12 cellular contexts compared by ENCODE assay signal in the genomic region with DNA sequence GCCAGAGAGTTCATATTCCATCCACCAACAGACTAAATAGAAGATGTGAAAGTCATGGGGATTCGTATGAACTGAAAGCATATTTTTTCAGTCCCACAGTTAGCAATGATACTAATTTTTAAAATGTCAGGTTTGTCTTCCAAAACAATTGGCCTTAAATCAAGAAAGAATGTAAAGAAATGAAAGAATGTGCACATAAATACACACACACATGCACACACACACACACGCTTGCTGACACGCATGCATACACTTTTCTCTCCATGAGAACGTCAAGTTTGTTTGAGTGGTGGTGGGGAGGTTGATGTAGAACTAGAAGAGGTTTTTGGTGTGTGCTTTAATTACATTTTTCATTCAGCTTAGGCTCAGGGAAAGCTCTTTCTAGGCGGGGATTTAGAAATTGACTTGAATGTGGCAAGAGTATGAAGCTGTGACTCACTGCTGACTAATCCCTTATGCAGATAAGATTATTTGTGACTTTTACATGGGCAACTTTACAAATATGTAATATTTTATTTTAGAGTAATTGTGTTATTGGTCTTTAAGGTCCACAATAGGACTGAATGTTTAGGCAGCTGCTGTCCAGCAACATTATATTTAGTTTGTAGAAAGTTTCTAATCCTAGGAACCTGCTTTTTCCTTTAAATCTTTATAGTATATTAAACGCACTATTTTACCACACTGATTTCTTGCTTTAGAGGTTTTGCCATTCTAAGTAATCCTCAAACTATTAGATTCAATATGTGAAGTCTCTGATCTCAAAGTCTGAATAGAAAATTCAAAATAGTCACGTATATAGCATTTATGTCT. TPM values are rescaled to one million over a fixed set of nuclear protein-coding genes. Genes with fewer than 3 reads are reported as not detected.
DNase-seq lines count a peak whose midpoint lies in the region; ATAC-seq and TF ChIP-seq lines count a peak whose summit lies in the region.
"Had no signal": no experiment of that assay in that cellular context is flagged by ENCODE, and none has a peak within 500 bp of the region (broad histone marks: within the 10 kb centered on the region; RNA-seq: fewer than 3 reads in every experiment).

No MANE protein-coding gene starts in this region.

- H3K27me3 ChIP-seq in left lung = no peaks in the 10 kb centered on the region

- TF ChIP-seq CTCF in astrocyte of the spinal cord (IDR thresholded peaks at IDR 0.05; ENCODE audit: low read depth, low read length) (no peak), left lung (IDR thresholded peaks at IDR 0.05) (no peak)

- no peaks in the 10 kb centered on the region for H3K36me3 ChIP-seq in left lung

- in situ Hi-C loops in astrocyte of the spinal cord (cut with HindIII; ENCODE audit: low sequenced_read_pairs) = no loop called here

- H3K4me1 ChIP-seq in left lung = peaks cover 0 to 29% of the 10 kb centered on the region in 2 donors

- H3K4me3 ChIP-seq in astrocyte of the spinal cord (ENCODE audit: low read depth, low read length) (no peak overlapping the region), left lung (no peak overlapping the region)

- peak; percentile 64 for DNase-seq in AG20443 (ENCODE audit: low spot score)
- DNase-seq in HT1080 (ENCODE audit: low read depth) = peak; percentile 71
- DNase-seq in astrocyte of the spinal cord (ENCODE audit: low read depth, low spot score) = peak; percentile 78
- no peak for DNase-seq in left lung
- no peak for DNase-seq in T-helper 9 cell
- DNase-seq in sciatic nerve (ENCODE audit: low spot score) = no peak
- DNase-seq: activated naive CD4-positive, alpha-beta T cell treated with anti-CD3 and anti-CD28 coated beads, Interleukin-2, amount 50 U/mL, for 16 hours; NCI-H2029 treated with DMSO at 0.1 percent for 48 hours; posterior cingulate gyrus; T1000 had no signal

- H3K9me3 ChIP-seq in left lung = no peaks in the 10 kb centered on the region

- ATAC-seq in left lung = peak; percentile 76
- ATAC-seq in sciatic nerve = no peak
- no peak for ATAC-seq in GM19452 (IDR thresholded peaks at IDR 0.05; ENCODE audit: unreplicated experiment)
- ATAC-seq in GM19467 (IDR thresholded peaks at IDR 0.05; ENCODE audit: unreplicated experiment) = no peak

- intact Hi-C loops in left lung (cut with DNase I) = no loop called here
- intact Hi-C loops in sciatic nerve (cut with DNase I) = no loop called here

- H3K27ac ChIP-seq in left lung = no peak overlapping the region

RNA-seq across cellular contexts. Expression of a gene that starts 18.8 kb away (rescaled TPM):
- total RNA-seq in HT1080 (2014; rRNA removed; shearing (Covaris generic)) = 2.3 and 3.3 TPM in 2 replicates
- polyA plus RNA-seq in HT1080 (2015; cell fraction: cytosol; rRNA removed) = 0.06 and 0.08 TPM in 2 replicates
- polyA plus RNA-seq in HT1080 (2015; cell fraction: nucleus; rRNA removed) = 0.08 and 0.26 TPM in 2 replicates
- 10 to 100 TPM; 25.2 to 30.3 TPM for total RNA-seq in left lung
- 84.8 TPM for total RNA-seq in sciatic nerve

Comparison
In these comparisons a context has a peak if more than half of its experiments do, and no peak if none do; other contexts are left out.
1. DNase-seq: peak in AG20443 (single experiment), HT1080 (single experiment) and astrocyte of the spinal cord (single experiment); none in left lung (0 of 2), T-helper 9 cell (single experiment) and sciatic nerve (single experiment).